In genomic region chr12:120710805-120711296, GRCh38 we compare ENCODE assay signal across 8 cellular contexts. TPM values are rescaled to one million over a fixed set of nuclear protein-coding genes. Genes with fewer than 3 reads are reported as not detected.
A peak's percentile ranks its signal among the peaks of the same experiment; 100 is the strongest.
DNase-seq lines count a peak whose midpoint lies in the region; ATAC-seq and TF ChIP-seq lines count a peak whose summit lies in the region.

No MANE protein-coding gene starts in this region.

- peak overlapping the region; percentile 81 for H3K4me3 ChIP-seq in BJ (ENCODE audit: low read depth, low read length)
- peak overlapping the region; percentile 89 for H3K4me3 ChIP-seq in HUES6 (ENCODE audit: low read depth, low read length)
- H3K4me3 ChIP-seq in fibroblast of the aortic adventitia (ENCODE audit: low read depth, low read length): peak overlapping the region; percentile 80
- peak overlapping the region; percentile 82 to 85 for H3K4me3 ChIP-seq in neutrophil (ENCODE audit: low read depth in 1 of 2, low read length in 1 of 2)

- TF ChIP-seq CTCF in BJ (IDR thresholded peaks at IDR 0.05; ENCODE audit: insufficient read depth, low read depth, low read length): no peak
- TF ChIP-seq CTCF in fibroblast of the aortic adventitia (IDR thresholded peaks at IDR 0.05; ENCODE audit: insufficient read depth, low read length): no peak
- no peak for TF ChIP-seq CTCF in neutrophil (IDR thresholded peaks at IDR 0.05)

- ATAC-seq in GM19372 (IDR thresholded peaks at IDR 0.05; ENCODE audit: low read depth, unreplicated experiment): peak; percentile 37

- H3K27ac ChIP-seq in HUES6 (ENCODE audit: low read depth, low read length): peak overlapping the region; percentile 85
- peak overlapping the region; percentile 82 for H3K27ac ChIP-seq in neutrophil

- H3K9me3 ChIP-seq in HUES6 (ENCODE audit: control insufficient read depth, insufficient read depth, low read depth, low read length): no peaks in the 10 kb centered on the region
- H3K9me3 ChIP-seq in neutrophil: no peaks in the 10 kb centered on the region

- H3K27me3 ChIP-seq in BJ (ENCODE audit: control insufficient read depth, insufficient read depth, low read length): no peaks in the 10 kb centered on the region
- no peaks in the 10 kb centered on the region for H3K27me3 ChIP-seq in HUES6 (ENCODE audit: control insufficient read depth, insufficient read depth, low read length)
- no peaks in the 10 kb centered on the region for H3K27me3 ChIP-seq in neutrophil

- POLR2A ChIA-PET in BJ (lab: Charles Lee): no interaction called here

- CTCF ChIA-PET in BJ (lab: Yijun Ruan, JAX): interaction anchor here (0.7 to 2.5 kb wide), 9 partner anchors 11 to 128 kb away, joined by 3 to 16 read pairs (median 3); no protein-coding TSS in a partner anchor

- H3K4me1 ChIP-seq in HUES6 (ENCODE audit: control insufficient read depth, insufficient read depth, low read length) (peaks cover 12% of the 10 kb centered on the region), neutrophil (ENCODE audit: control insufficient read depth in 1 of 2, insufficient read depth in 1 of 2, low read depth in 1 of 2, low read length in 1 of 2) (peaks cover 18 to 22% of the 10 kb centered on the region in 2 experiments)

- DNase-seq in BJ (ENCODE audit: low read depth): no peak
- peak; percentile 31 for DNase-seq in activated CD8-positive, alpha-beta memory T cell treated with anti-CD3 and anti-CD28 coated beads, Interleukin-2, amount 50 U/mL, for 4 hours
- no peak for DNase-seq in fibroblast of the aortic adventitia (ENCODE audit: low read depth)
- no peak for DNase-seq in NCI-H2227 treated with DMSO at 0.1 percent for 48 hours (lab: John Stamatoyannopoulos, UW)
- no peak for DNase-seq in NCI-H774 (lab: John Stamatoyannopoulos, UW)

- peak overlapping the region; percentile 91 for H3K9ac ChIP-seq in HUES6 (ENCODE audit: low read length)

- peaks cover 4% of the 10 kb centered on the region for H3K36me3 ChIP-seq in BJ (ENCODE audit: control insufficient read depth, insufficient read depth, low read length)
- peaks cover 23% of the 10 kb centered on the region for H3K36me3 ChIP-seq in HUES6 (ENCODE audit: control insufficient read depth, insufficient read depth, low read length)
- peaks cover 20% of the 10 kb centered on the region for H3K36me3 ChIP-seq in neutrophil

RNA-seq across cellular contexts. Expression of gene UNC119B, which starts 0.6 kb away (rescaled TPM):
- 32.0 and 37.0 TPM in 2 replicates for polyA plus RNA-seq in BJ (2011; rRNA removed)
- 21.9 and 31.2 TPM in 2 replicates for polyA minus RNA-seq in BJ (2011; rRNA and poly(A)+ RNA removed)
- total RNA-seq in fibroblast of the aortic adventitia (ENCODE audit: low replicate concordance): 18.2 and 19.8 TPM in 2 replicates

RNA-seq across cellular contexts. Expression of gene ACADS, which starts 14.8 kb away (rescaled TPM):
- 7.4 and 11.9 TPM in 2 replicates for polyA plus RNA-seq in BJ (2011; rRNA removed)
- 3.1 and 5.2 TPM in 2 replicates for polyA minus RNA-seq in BJ (2011; rRNA and poly(A)+ RNA removed)
- total RNA-seq in fibroblast of the aortic adventitia (ENCODE audit: low replicate concordance): 7.5 and 7.8 TPM in 2 replicates

RNA-seq across cellular contexts. Expression of gene MLEC, which starts 23.9 kb away (rescaled TPM):
- polyA plus RNA-seq in BJ (2011; rRNA removed): 34.3 and 49.4 TPM in 2 replicates
- 28.4 and 37.8 TPM in 2 replicates for polyA minus RNA-seq in BJ (2011; rRNA and poly(A)+ RNA removed)
- total RNA-seq in fibroblast of the aortic adventitia (ENCODE audit: low replicate concordance): 77.1 and 135 TPM in 2 replicates
